In the genomic region with DNA sequence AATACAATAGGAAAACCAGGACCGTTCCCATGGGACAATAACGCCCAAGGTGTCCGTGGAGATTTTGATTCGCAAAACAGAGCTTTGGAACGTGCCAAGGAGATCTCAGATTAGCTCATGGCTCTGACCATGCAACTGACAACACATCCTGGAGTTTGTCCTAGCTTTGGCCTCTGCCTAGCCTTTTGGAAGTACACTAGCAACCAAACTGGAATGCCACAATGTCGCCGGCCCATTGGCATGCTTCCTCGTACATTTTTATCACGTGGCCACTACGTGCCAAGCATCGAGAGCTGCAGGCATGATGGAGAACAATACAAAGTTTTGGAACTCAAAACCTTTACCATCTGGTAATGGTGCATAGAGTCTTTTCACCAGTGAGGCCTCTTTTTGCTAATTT, we compare ENCODE assay signal across 15 cellular contexts.
"Had no signal": no experiment of that assay in that cellular context is flagged by ENCODE, and none has a peak within 500 bp of the region (broad histone marks: within the 10 kb centered on the region; RNA-seq: fewer than 3 reads in every experiment).

No MANE protein-coding gene starts in this region.

- H3K27ac ChIP-seq: foreskin keratinocyte had no signal

- H3K27me3 ChIP-seq: ascending aorta, foreskin keratinocyte, tibial nerve had no signal

- ATAC-seq: activated CD8-positive, alpha-beta T cell treated with anti-CD3 and anti-CD28 coated beads, Interleukin-2, amount 10 ng/mL, durations not matched to agents 7 days and 5 days; activated naive CD8-positive, alpha-beta T cell treated with anti-CD3 and anti-CD28 coated beads, Interleukin-2, amount 50 U/mL, for 24 hours; foreskin keratinocyte; stimulated activated naive CD8-positive, alpha-beta T cell treated with anti-CD3 and anti-CD28 coated beads, Interleukin-15, Interleukin-2, amounts not matched to agents 100 U/mL and 50 U/mL, for 24 hours had no signal

- DNase-seq: activated CD4-positive, alpha-beta T cell treated with anti-CD3 and anti-CD28 coated beads, Interleukin-2, amount 10 ng/mL, durations not matched to agents 7 days and 5 days; activated CD8-positive, alpha-beta memory T cell treated with anti-CD3 and anti-CD28 coated beads, Interleukin-2, amount 50 U/mL, for 4 hours; activated CD8-positive, alpha-beta T cell treated with anti-CD3 and anti-CD28 coated beads, Interleukin-2, amount 10 ng/mL, durations not matched to agents 7 days and 5 days; activated effector memory CD4-positive, alpha-beta T cell treated with Interleukin-2 at 50 U/mL for 16 hours; activated naive CD4-positive, alpha-beta T cell treated with anti-CD3 and anti-CD28 coated beads, Interleukin-2, amount 10 ng/mL, durations not matched to agents 7 days and 5 days; activated naive CD8-positive, alpha-beta T cell treated with anti-CD3 and anti-CD28 coated beads, Interleukin-2, amount 50 U/mL, for 24 hours; activated T-cell treated with anti-CD3 and anti-CD28 coated beads, Interleukin-2, amount 50 U/mL, for 48 hours; effector memory CD4-positive, alpha-beta T cell; foreskin keratinocyte; retina; stimulated activated CD4-positive, alpha-beta T cell treated with anti-CD3 and anti-CD28 coated beads, Interleukin-12 subunit alpha, Interleukin-12 subunit beta, amount 100 ng/mL, for 4 hours; stimulated activated CD4-positive, alpha-beta T cell treated with anti-CD3 and anti-CD28 coated beads, Interleukin-1b, Interleukin-23, amount 100 ng/mL, for 48 hours; stimulated activated naive CD8-positive, alpha-beta T cell treated with anti-CD3 and anti-CD28 coated beads, Interleukin-15, Interleukin-2, amounts not matched to agents 100 U/mL and 50 U/mL, for 24 hours had no signal

- H3K4me3 ChIP-seq: ascending aorta, tibial nerve had no signal

- H3K36me3 ChIP-seq: ascending aorta, tibial nerve had no signal

- H3K9me3 ChIP-seq: ascending aorta, tibial nerve had no signal

- H3K4me1 ChIP-seq: ascending aorta, foreskin keratinocyte, tibial nerve had no signal
